ENCODE assay signal across 8 cellular contexts in genomic region chr17:64130559-64131001, GRCh38. TPM values are rescaled to one million over a fixed set of nuclear protein-coding genes. Genes with fewer than 3 reads are reported as not detected.
A peak's percentile ranks its signal among the peaks of the same experiment; 100 is the strongest.
DNase-seq lines count a peak whose midpoint lies in the region; ATAC-seq and TF ChIP-seq lines count a peak whose summit lies in the region.

No MANE protein-coding gene starts in this region.

- TF ChIP-seq CTCF in heart left ventricle (IDR thresholded peaks at IDR 0.05): no peak

- ATAC-seq in GM19395 (IDR thresholded peaks at IDR 0.05; ENCODE audit: unreplicated experiment) (peak; percentile 33), HG03558 (IDR thresholded peaks at IDR 0.05; ENCODE audit: extremely low read depth, unreplicated experiment) (peak; percentile 11), heart left ventricle (peak in 3 of 4 donors; percentile 3 to 59 (median 14))
- peak; percentile 64 for ATAC-seq in activated T-helper 17 cell treated with anti-CD3 and anti-CD28 coated beads, Interleukin-2, amount 50 U/mL, for 72 hours (replicated peaks)

- peaks cover 34% of the 10 kb centered on the region for H3K36me3 Mint-ChIP-seq in activated T-helper 17 cell treated with anti-CD3 and anti-CD28 coated beads, Interleukin-2, amount 50 U/mL, for 72 hours (ENCODE audit: low read depth)

- H3K4me3 ChIP-seq in heart left ventricle (peak overlapping the region; percentile 2 to 94 (median 82)), skeletal muscle cell (ENCODE audit: low read depth, low read length) (peak overlapping the region; percentile 79)

- intact Hi-C loops in heart left ventricle (cut with DNase I): loop anchor here (1.0 to 10.0 kb wide), 8 partner anchors 15 to 284 kb away; partner anchors contain the start of genes CSHL1 (in 7 of the 10) and GH1 (in 2 of the 10)

- peaks cover 0 to 54% (median 22%) of the 10 kb centered on the region in 12 donors for H3K4me1 ChIP-seq in heart left ventricle

- no peaks in the 10 kb centered on the region for H3K36me3 ChIP-seq in heart left ventricle

- WGBS in heart left ventricle, 4 donors: 19 to 24% (median 22%) methylated on average over 20 to 24 of the region's 24 CpGs

- H3K27me3 Mint-ChIP-seq in activated T-helper 17 cell treated with anti-CD3 and anti-CD28 coated beads, Interleukin-2, amount 50 U/mL, for 72 hours: no peaks in the 10 kb centered on the region

- no peaks in the 10 kb centered on the region for H3K27me3 ChIP-seq in heart left ventricle

- no peaks in the 10 kb centered on the region for H3K9me3 ChIP-seq in heart left ventricle

- H3K4me1 Mint-ChIP-seq in activated T-helper 17 cell treated with anti-CD3 and anti-CD28 coated beads, Interleukin-2, amount 50 U/mL, for 72 hours: peaks cover 29% of the 10 kb centered on the region

- H3K9me3 Mint-ChIP-seq in activated T-helper 17 cell treated with anti-CD3 and anti-CD28 coated beads, Interleukin-2, amount 50 U/mL, for 72 hours: no peaks in the 10 kb centered on the region

- DNase-seq in AG08396 (ENCODE audit: low spot score) (peak; percentile 37), heart left ventricle (peak in 4 of 5 donors; percentile 59 to 69 (median 64)), skeletal muscle cell (ENCODE audit: low read depth) (no peak), NCI-H1436 (lab: John Stamatoyannopoulos, UW) (no peak), NCI-H2081 treated with DMSO at 0.1 percent for 48 hours (lab: John Stamatoyannopoulos, UW) (no peak)

- TF ChIP-seq POLR2A in heart left ventricle (IDR thresholded peaks at IDR 0.05): no peak

- H3K27ac ChIP-seq in heart left ventricle: peak overlapping the region; percentile 80 to 98 (median 94)

- peak overlapping the region; percentile 94 for H3K27ac Mint-ChIP-seq in activated T-helper 17 cell treated with anti-CD3 and anti-CD28 coated beads, Interleukin-2, amount 50 U/mL, for 72 hours

- peak overlapping the region; percentile 85 for H3K4me3 Mint-ChIP-seq in activated T-helper 17 cell treated with anti-CD3 and anti-CD28 coated beads, Interleukin-2, amount 50 U/mL, for 72 hours

RNA-seq across cellular contexts. Expression of gene ERN1, which starts 0.6 kb away (rescaled TPM):
- 10 to 100 TPM; 42.2 to 93.3 TPM for total RNA-seq in activated T-helper 17 cell treated with anti-CD3 and anti-CD28 coated beads, Interleukin-2, amount 50 U/mL, for 72 hours
- 10 to 100 TPM in 4 of 9 donors, 1 to 10 TPM in 5; 5.1 to 18.7 (median 9.1) TPM for total RNA-seq in heart left ventricle
- 1 to 10 TPM; 1.5 to 4.7 TPM for polyA plus RNA-seq in heart left ventricle

Comparison
In these comparisons a context has a peak if more than half of its experiments do, and no peak if none do; other contexts are left out.
1. DNase-seq: peak in AG08396 (single experiment) and heart left ventricle (4 of 5); none in skeletal muscle cell (single experiment), NCI-H1436 (single experiment) and NCI-H2081 treated with DMSO at 0.1 percent for 48 hours (single experiment).
2. ATAC-seq: peak in every context shown above with its lines; median percentile 64 in activated T-helper 17 cell treated with anti-CD3 and anti-CD28 coated beads, Interleukin-2, amount 50 U/mL, for 72 hours; 33 in GM19395; 14 in heart left ventricle; 11 in HG03558.